In genomic region chr10:16817125-16818019, GRCh38 we compare ENCODE assay signal across 8 cellular contexts. TPM values are rescaled to one million over a fixed set of nuclear protein-coding genes. Genes with fewer than 3 reads are reported as not detected.
A peak's percentile ranks its signal among the peaks of the same experiment; 100 is the strongest.
DNase-seq lines count a peak whose midpoint lies in the region; ATAC-seq and TF ChIP-seq lines count a peak whose summit lies in the region.

Gene RSU1 (minus strand): TSS chr10:16817424. CDS start chr10:16817081, 343 bp downstream.

- DNase-seq in NCI-H69 (lab: John Stamatoyannopoulos, UW) = peak; percentile 98
- DNase-seq in activated CD4-positive, alpha-beta T cell treated with anti-CD3 and anti-CD28 coated beads, Interleukin-2, amount 10 ng/mL, durations not matched to agents 7 days and 5 days = peak; percentile 100
- peak; percentile 100 for DNase-seq in coronary artery (ENCODE audit: low spot score)
- peak; percentile 99 to 100 for DNase-seq in stimulated activated CD4-positive, alpha-beta T cell treated with anti-CD3 and anti-CD28 coated beads, Interleukin-1b, Interleukin-23, amount 100 ng/mL, for 4 hours (ENCODE audit: low read depth in 2 of 2)

- H3K4me3 ChIP-seq in BLaER1 (peak within 1 kb of the TSS; percentile 70), coronary artery (peak within 1 kb of the TSS; percentile 89)

- H3K27me3 ChIP-seq in BLaER1 (no peaks in the 10 kb centered on the region), layer of hippocampus (ENCODE audit: control insufficient read depth, insufficient read depth, low read length) (no peaks in the 10 kb centered on the region)

- H3K4me1 Mint-ChIP-seq in activated CD4-positive, alpha-beta T cell treated with anti-CD3 and anti-CD28 coated beads, Interleukin-2, amount 10 ng/mL, durations not matched to agents 7 days and 5 days = peaks cover 36% of the 10 kb centered on the region

- H3K4me3 Mint-ChIP-seq in activated CD4-positive, alpha-beta T cell treated with anti-CD3 and anti-CD28 coated beads, Interleukin-2, amount 10 ng/mL, durations not matched to agents 7 days and 5 days = peak within 1 kb of the TSS; percentile 94

- peaks cover 11% of the 10 kb centered on the region for H3K9me3 ChIP-seq in BLaER1

- TF ChIP-seq CTCF in coronary artery (IDR thresholded peaks at IDR 0.05) = no peak

- peaks cover 14% of the 10 kb centered on the region for H3K9me3 Mint-ChIP-seq in activated CD4-positive, alpha-beta T cell treated with anti-CD3 and anti-CD28 coated beads, Interleukin-2, amount 10 ng/mL, durations not matched to agents 7 days and 5 days

- H3K36me3 Mint-ChIP-seq in activated CD4-positive, alpha-beta T cell treated with anti-CD3 and anti-CD28 coated beads, Interleukin-2, amount 10 ng/mL, durations not matched to agents 7 days and 5 days (ENCODE audit: low read depth) = peaks cover 30% of the 10 kb centered on the region

- H3K36me3 ChIP-seq in BLaER1 = peaks cover 4% of the 10 kb centered on the region; the same call in 1 of the 2 replicates

- peaks cover 15% of the 10 kb centered on the region for H3K27me3 Mint-ChIP-seq in activated CD4-positive, alpha-beta T cell treated with anti-CD3 and anti-CD28 coated beads, Interleukin-2, amount 10 ng/mL, durations not matched to agents 7 days and 5 days

- H3K27ac Mint-ChIP-seq in activated CD4-positive, alpha-beta T cell treated with anti-CD3 and anti-CD28 coated beads, Interleukin-2, amount 10 ng/mL, durations not matched to agents 7 days and 5 days = peak within 1 kb of the TSS; percentile 96

- ATAC-seq in GM19328 (IDR thresholded peaks at IDR 0.05; ENCODE audit: unreplicated experiment) (peak; percentile 99), HG03520 (IDR thresholded peaks at IDR 0.05; ENCODE audit: unreplicated experiment) (peak; percentile 98)

- peak within 1 kb of the TSS; percentile 83 for H3K9ac ChIP-seq in BLaER1

- CTCF ChIA-PET in activated CD4-positive, alpha-beta T cell treated with anti-CD3 and anti-CD28 coated beads, Interleukin-2, amount 10 ng/mL, durations not matched to agents 7 days and 5 days (lab: Charles Lee) = interaction anchor here (0.8 to 1.4 kb wide), 5 partner anchors 10 to 412 kb away, joined by 3 to 4 read pairs (median 3); no protein-coding TSS in a partner anchor

- peak within 1 kb of the TSS; percentile 86 for H3K27ac ChIP-seq in BLaER1
- peak within 1 kb of the TSS; percentile 87 to 94 for H3K27ac ChIP-seq in coronary artery
- H3K27ac ChIP-seq in layer of hippocampus (ENCODE audit: low read depth, low read length) = peak within 1 kb of the TSS; percentile 69

- H4K20me1 ChIP-seq in BLaER1 = no peaks in the 10 kb centered on the region

- POLR2A ChIA-PET in activated CD4-positive, alpha-beta T cell treated with anti-CD3 and anti-CD28 coated beads, Interleukin-2, amount 10 ng/mL, durations not matched to agents 7 days and 5 days (lab: Charles Lee) = interaction anchor here (1.2 kb wide), 1 partner anchor 384 kb away, joined by 7 read pairs; the partner anchor contains the start of gene TRDMT1

- peak within 1 kb of the TSS; percentile 98 for H3K4me2 ChIP-seq in BLaER1

- peaks cover 37% of the 10 kb centered on the region for H3K4me1 ChIP-seq in BLaER1

RNA-seq across cellular contexts. Expression of gene RSU1, which starts in this region (rescaled TPM):
- total RNA-seq in activated CD4-positive, alpha-beta T cell treated with anti-CD3 and anti-CD28 coated beads, Interleukin-2, amount 10 ng/mL, durations not matched to agents 7 days and 5 days = 100 to 1,000 TPM in 1 of 2 experiments, 10 to 100 TPM in 1; 79.5 to 106 TPM

Comparison
In these comparisons a context has a peak if more than half of its experiments do, and no peak if none do; other contexts are left out.
1. Peak in every context shown above with its lines: DNase-seq, ATAC-seq, H3K4me3 ChIP-seq and H3K27ac ChIP-seq.